In the genomic region with DNA sequence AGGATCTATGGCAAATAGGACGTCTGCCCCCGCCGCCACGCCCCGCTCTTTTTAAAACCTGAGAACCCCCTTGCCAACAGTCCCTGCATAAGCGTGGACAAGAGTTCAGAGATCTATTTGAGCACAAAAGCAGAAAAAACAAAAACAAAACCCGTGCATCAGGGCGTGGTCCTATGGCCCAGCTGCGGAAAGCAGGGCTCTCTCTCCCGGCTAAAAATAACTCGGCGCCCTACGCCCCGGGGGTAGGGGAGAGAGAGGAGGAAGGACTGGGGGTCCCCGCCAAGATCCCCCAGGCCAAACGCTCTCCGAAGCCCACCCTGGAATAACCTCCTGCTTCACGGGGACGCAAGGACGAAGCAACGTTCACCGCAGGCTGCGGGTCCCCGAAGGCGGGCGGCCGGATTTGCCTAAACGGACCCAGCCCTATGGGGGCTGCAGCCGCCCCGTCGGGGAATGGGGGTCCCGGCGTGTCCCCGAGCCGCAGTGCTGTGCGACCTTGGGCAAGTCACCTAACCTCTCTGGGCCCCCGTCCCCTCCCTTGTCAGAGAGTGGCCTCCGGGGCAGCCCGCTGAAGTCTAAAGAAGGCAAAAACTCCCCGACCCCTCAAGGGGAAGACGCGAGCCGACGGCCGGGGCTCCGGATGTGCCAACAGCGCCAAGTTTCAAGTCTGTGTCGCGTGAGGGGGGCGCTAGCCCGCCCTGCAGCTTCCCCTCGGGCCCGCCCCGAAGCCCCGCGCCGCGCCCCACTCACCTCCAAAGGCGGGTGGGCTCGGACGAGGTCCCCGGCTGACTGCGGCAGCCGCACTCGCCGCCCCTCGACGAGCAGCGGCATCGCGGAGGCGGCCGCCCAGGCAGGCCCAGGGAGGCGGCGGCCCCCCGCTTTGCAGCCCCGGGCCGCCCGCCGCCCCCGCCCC, we compare ENCODE assay signal across 8 cellular contexts. TPM values are rescaled to one million over a fixed set of nuclear protein-coding genes. Genes with fewer than 3 reads are reported as not detected.
DNase-seq lines count a peak whose midpoint lies in the region; ATAC-seq and TF ChIP-seq lines count a peak whose summit lies in the region.

No MANE protein-coding gene starts in this region.

- H3K27ac ChIP-seq in Peyer's patch (peak overlapping the region; percentile 73 to 84 (median 83)), breast epithelium (peak overlapping the region; percentile 82 to 88)

- H3K4me3 ChIP-seq in Peyer's patch (peak overlapping the region; percentile 76 to 97 (median 90)), breast epithelium (peak overlapping the region; percentile 84 to 97 (median 92)), lower leg skin (ENCODE audit: low read depth, poor library complexity, severe bottlenecking) (peak overlapping the region; percentile 75)

- H3K4me1 Mint-ChIP-seq in stimulated activated memory B cell treated with anti-CD40 and anti-IgM and Interleukin-4, amounts not matched to agents 10 μg/mL and 1 μg/mL and 100 μg/mL, for 72 hours, result peaks cover 22% of the 10 kb centered on the region

- intact Hi-C loops in breast epithelium (cut with DNase I; ENCODE audit: low total_unique reads), result no loop called here
- intact Hi-C loops in lower leg skin (cut with DNase I; ENCODE audit: low total_unique reads), result loop anchor here (2.0 kb wide), 1 partner anchor 75 kb away; no protein-coding TSS in a partner anchor

- ATAC-seq in GM18907 (IDR thresholded peaks at IDR 0.05; ENCODE audit: unreplicated experiment), result peak; percentile 69
- ATAC-seq in HG03066 (IDR thresholded peaks at IDR 0.05; ENCODE audit: low read depth, unreplicated experiment), result peak; percentile 53
- peak; percentile 87 for ATAC-seq in stimulated activated memory B cell treated with anti-CD40 and anti-IgM and Interleukin-4, amounts not matched to agents 10 μg/mL and 1 μg/mL and 100 μg/mL, for 72 hours

- H3K4me3 Mint-ChIP-seq in stimulated activated memory B cell treated with anti-CD40 and anti-IgM and Interleukin-4, amounts not matched to agents 10 μg/mL and 1 μg/mL and 100 μg/mL, for 72 hours, result peak overlapping the region; percentile 88

- DNase-seq in CD1c-positive myeloid dendritic cell (ENCODE audit: extremely low spot score) (peak; percentile 68), Peyer's patch (peak in 2 of 3 donors; percentile 77 to 85), breast epithelium (ENCODE audit: low spot score in 2 of 2) (no peak), lower leg skin (ENCODE audit: low spot score in 2 of 2) (peak; percentile 53 to 93), OCI-M2 (lab: John Stamatoyannopoulos, UW; ENCODE audit: unreplicated experiment) (no peak)

- peak overlapping the region; percentile 78 for H3K27ac Mint-ChIP-seq in stimulated activated memory B cell treated with anti-CD40 and anti-IgM and Interleukin-4, amounts not matched to agents 10 μg/mL and 1 μg/mL and 100 μg/mL, for 72 hours

- H3K9me3 ChIP-seq in Peyer's patch (no peaks in the 10 kb centered on the region), breast epithelium (no peaks in the 10 kb centered on the region)

- H3K27me3 Mint-ChIP-seq in stimulated activated memory B cell treated with anti-CD40 and anti-IgM and Interleukin-4, amounts not matched to agents 10 μg/mL and 1 μg/mL and 100 μg/mL, for 72 hours, result no peaks in the 10 kb centered on the region

- 1 to 2% methylated on average over 43 to 59 of the region's 81 CpGs for WGBS in lower leg skin, 2 donors

- no peaks in the 10 kb centered on the region for H3K9me3 Mint-ChIP-seq in stimulated activated memory B cell treated with anti-CD40 and anti-IgM and Interleukin-4, amounts not matched to agents 10 μg/mL and 1 μg/mL and 100 μg/mL, for 72 hours

- H3K36me3 Mint-ChIP-seq in stimulated activated memory B cell treated with anti-CD40 and anti-IgM and Interleukin-4, amounts not matched to agents 10 μg/mL and 1 μg/mL and 100 μg/mL, for 72 hours, result peaks cover 13% of the 10 kb centered on the region

- H3K36me3 ChIP-seq in Peyer's patch (peaks cover 0 to 14% (median 0%) of the 10 kb centered on the region in 3 donors), breast epithelium (no peaks in the 10 kb centered on the region)

- TF ChIP-seq CTCF in Peyer's patch (IDR thresholded peaks at IDR 0.05) (peak in 2 of 6 experiments; percentile 10 to 11), breast epithelium (IDR thresholded peaks at IDR 0.05) (no peak), lower leg skin (IDR thresholded peaks at IDR 0.05) (no peak)

- peak in 1 of 2 donors; percentile 19 for TF ChIP-seq POLR2A in Peyer's patch (IDR thresholded peaks at IDR 0.05)
- no peak for TF ChIP-seq POLR2A in breast epithelium (IDR thresholded peaks at IDR 0.05)
- TF ChIP-seq POLR2A in lower leg skin (IDR thresholded peaks at IDR 0.05), result no peak

- H3K27me3 ChIP-seq in Peyer's patch, result no peaks in the 10 kb centered on the region
- H3K27me3 ChIP-seq in breast epithelium, result no peaks in the 10 kb centered on the region

- H3K4me1 ChIP-seq in Peyer's patch (peaks cover 0 to 24% (median 0%) of the 10 kb centered on the region in 4 donors), breast epithelium (no peaks in the 10 kb centered on the region)

RNA-seq across cellular contexts. Expression of gene NTAN1, which starts 0.5 kb away (rescaled TPM):
- total RNA-seq in Peyer's patch (100 to 1,000 TPM in 1 of 4 donors, 10 to 100 TPM in 3; 20.5 to 115 (median 27.9) TPM), breast epithelium (10 to 100 TPM; 44.1 to 93.9 (median 65.9) TPM), lower leg skin (10 to 100 TPM; 43.5 to 67.6 (median 50.9) TPM)

RNA-seq across cellular contexts. Expression of gene RRN3, which starts 38.7 kb away (rescaled TPM):
- total RNA-seq in Peyer's patch (10 to 100 TPM; 10.9 to 46.2 (median 18.7) TPM), breast epithelium (10 to 100 TPM; 37.4 to 43.8 (median 38.0) TPM), lower leg skin (10 to 100 TPM; 19.1 to 29.0 (median 25.3) TPM)

Comparison
In these comparisons a context has a peak if more than half of its experiments do, and no peak if none do; other contexts are left out.
1. DNase-seq: peak in CD1c-positive myeloid dendritic cell (single experiment), Peyer's patch (2 of 3) and lower leg skin (2 of 2); none in breast epithelium (0 of 2) and OCI-M2 (single experiment).
2. Peak in every context shown above with its lines, with median percentiles within 50 percentile points of each other: ATAC-seq and H3K4me3 ChIP-seq.